1 cellular context compared by ENCODE assay signal in the genomic region with DNA sequence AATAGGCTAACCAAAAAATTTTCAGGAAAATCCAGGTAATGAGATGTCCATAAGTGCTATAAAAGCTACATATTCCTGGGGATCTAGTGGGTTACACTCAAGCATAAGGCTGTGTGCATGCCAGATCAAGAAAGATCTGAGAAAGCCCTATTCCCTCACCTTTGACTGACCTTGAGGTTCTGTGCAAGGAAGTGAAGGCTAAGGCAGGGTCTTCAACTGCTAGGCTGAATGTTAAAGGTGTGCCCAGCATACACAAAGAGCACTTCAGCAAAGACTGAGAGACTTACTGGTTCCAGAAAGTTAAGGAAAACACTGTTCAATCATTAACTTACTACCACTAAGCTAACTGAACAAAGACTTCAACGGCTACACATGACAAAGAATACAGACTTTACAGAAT.
A peak's percentile ranks its signal among the peaks of the same experiment; 100 is the strongest.
TF ChIP-seq lines count a peak whose summit lies in the region.

No MANE protein-coding gene starts in this region.

TF ChIP-seq in HepG2, 621 proteins besides CTCF, POLR2A, EP300 and RAD21:
- TF ChIP-seq SP4 (CRISPR knock-in tag; IDR thresholded peaks at IDR 0.05) = no peak
- TF ChIP-seq TOE1 (CRISPR knock-in tag; IDR thresholded peaks at IDR 0.05) = no peak
- TF ChIP-seq, protein P1, sequence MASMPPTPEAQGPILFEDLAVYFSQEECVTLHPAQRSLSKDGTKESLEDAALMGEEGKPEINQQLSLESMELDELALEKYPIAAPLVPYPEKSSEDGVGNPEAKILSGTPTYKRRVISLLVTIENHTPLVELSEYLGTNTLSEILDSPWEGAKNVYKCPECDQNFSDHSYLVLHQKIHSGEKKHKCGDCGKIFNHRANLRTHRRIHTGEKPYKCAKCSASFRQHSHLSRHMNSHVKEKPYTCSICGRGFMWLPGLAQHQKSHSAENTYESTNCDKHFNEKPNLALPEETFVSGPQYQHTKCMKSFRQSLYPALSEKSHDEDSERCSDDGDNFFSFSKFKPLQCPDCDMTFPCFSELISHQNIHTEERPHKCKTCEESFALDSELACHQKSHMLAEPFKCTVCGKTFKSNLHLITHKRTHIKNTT (CRISPR knock-in tag; IDR thresholded peaks at IDR 0.05) = no peak
- TF ChIP-seq ZNF350 (CRISPR knock-in tag; IDR thresholded peaks at IDR 0.05; ENCODE audit: borderline replicate concordance, low read depth) = no peak
- TF ChIP-seq RARG (CRISPR knock-in tag; IDR thresholded peaks at IDR 0.05; ENCODE audit: low read depth) = no peak
- TF ChIP-seq NR2F2 (IDR thresholded peaks at IDR 0.05; ENCODE audit: borderline replicate concordance, low read depth) = no peak
- no peak for TF ChIP-seq ZNF746 (CRISPR knock-in tag; IDR thresholded peaks at IDR 0.05)
- no peak for TF ChIP-seq SALL1 (CRISPR knock-in tag; IDR thresholded peaks at IDR 0.05)
- TF ChIP-seq, protein P2, sequence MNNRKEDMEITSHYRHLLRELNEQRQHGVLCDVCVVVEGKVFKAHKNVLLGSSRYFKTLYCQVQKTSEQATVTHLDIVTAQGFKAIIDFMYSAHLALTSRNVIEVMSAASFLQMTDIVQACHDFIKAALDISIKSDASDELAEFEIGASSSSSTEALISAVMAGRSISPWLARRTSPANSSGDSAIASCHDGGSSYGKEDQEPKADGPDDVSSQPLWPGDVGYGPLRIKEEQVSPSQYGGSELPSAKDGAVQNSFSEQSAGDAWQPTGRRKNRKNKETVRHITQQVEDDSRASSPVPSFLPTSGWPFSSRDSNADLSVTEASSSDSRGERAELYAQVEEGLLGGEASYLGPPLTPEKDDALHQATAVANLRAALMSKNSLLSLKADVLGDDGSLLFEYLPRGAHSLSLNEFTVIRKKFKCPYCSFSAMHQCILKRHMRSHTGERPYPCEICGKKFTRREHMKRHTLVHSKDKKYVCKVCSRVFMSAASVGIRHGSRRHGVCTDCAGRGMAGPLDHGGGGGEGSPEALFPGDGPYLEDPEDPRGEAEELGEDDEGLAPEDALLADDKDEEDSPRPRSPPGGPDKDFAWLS (CRISPR knock-in tag; IDR thresholded peaks at IDR 0.05; ENCODE audit: borderline replicate concordance) = no peak
- TF ChIP-seq ELF3 (CRISPR knock-in tag; IDR thresholded peaks at IDR 0.05) = no peak
- peak; percentile 13; the same call in 1 of the 2 replicates for TF ChIP-seq RFX5 (IDR thresholded peaks at IDR 0.05; ENCODE audit: low read depth, low read length)
- no peak for TF ChIP-seq ZNF44 (CRISPR knock-in tag; IDR thresholded peaks at IDR 0.05)
- peak; percentile 98 for TF ChIP-seq RBM22 (optimal IDR thresholded peaks at IDR 0.05; ENCODE audit: low read length)
- TF ChIP-seq, protein P3, sequence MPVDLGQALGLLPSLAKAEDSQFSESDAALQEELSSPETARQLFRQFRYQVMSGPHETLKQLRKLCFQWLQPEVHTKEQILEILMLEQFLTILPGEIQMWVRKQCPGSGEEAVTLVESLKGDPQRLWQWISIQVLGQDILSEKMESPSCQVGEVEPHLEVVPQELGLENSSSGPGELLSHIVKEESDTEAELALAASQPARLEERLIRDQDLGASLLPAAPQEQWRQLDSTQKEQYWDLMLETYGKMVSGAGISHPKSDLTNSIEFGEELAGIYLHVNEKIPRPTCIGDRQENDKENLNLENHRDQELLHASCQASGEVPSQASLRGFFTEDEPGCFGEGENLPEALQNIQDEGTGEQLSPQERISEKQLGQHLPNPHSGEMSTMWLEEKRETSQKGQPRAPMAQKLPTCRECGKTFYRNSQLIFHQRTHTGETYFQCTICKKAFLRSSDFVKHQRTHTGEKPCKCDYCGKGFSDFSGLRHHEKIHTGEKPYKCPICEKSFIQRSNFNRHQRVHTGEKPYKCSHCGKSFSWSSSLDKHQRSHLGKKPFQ (CRISPR knock-in tag; IDR thresholded peaks at IDR 0.05; ENCODE audit: insufficient replicate concordance) = no peak
- no peak for TF ChIP-seq SRF (IDR thresholded peaks at IDR 0.05; ENCODE audit: low read depth, low read length)
- TF ChIP-seq MXI1 (IDR thresholded peaks at IDR 0.05; ENCODE audit: borderline replicate concordance, low read depth, low read length) = no peak
- no peak for TF ChIP-seq STAG1 (CRISPR knock-in tag; IDR thresholded peaks at IDR 0.05)
- TF ChIP-seq ZNF326 (CRISPR knock-in tag; IDR thresholded peaks at IDR 0.05; ENCODE audit: borderline replicate concordance) = no peak
- TF ChIP-seq KDM6A (CRISPR knock-in tag; IDR thresholded peaks at IDR 0.05; ENCODE audit: low read depth) = no peak
- TF ChIP-seq, protein P4, sequence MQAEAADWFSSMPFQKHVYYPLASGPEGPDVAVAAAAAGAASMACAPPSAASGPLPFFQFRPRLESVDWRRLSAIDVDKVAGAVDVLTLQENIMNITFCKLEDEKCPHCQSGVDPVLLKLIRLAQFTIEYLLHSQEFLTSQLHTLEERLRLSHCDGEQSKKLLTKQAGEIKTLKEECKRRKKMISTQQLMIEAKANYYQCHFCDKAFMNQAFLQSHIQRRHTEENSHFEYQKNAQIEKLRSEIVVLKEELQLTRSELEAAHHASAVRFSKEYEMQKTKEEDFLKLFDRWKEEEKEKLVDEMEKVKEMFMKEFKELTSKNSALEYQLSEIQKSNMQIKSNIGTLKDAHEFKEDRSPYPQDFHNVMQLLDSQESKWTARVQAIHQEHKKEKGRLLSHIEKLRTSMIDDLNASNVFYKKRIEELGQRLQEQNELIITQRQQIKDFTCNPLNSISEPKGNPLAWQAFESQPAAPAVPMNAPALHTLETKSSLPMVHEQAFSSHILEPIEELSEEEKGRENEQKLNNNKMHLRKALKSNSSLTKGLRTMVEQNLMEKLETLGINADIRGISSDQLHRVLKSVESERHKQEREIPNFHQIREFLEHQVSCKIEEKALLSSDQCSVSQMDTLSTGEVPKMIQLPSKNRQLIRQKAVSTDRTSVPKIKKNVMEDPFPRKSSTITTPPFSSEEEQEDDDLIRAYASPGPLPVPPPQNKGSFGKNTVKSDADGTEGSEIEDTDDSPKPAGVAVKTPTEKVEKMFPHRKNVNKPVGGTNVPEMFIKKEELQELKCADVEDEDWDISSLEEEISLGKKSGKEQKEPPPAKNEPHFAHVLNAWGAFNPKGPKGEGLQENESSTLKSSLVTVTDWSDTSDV (CRISPR knock-in tag; IDR thresholded peaks at IDR 0.05) = no peak
- TF ChIP-seq MZF1 (CRISPR knock-in tag; IDR thresholded peaks at IDR 0.05; ENCODE audit: borderline replicate concordance) = no peak
- TF ChIP-seq ZNF17 (CRISPR knock-in tag; IDR thresholded peaks at IDR 0.05) = no peak
- TF ChIP-seq ELF1 (CRISPR knock-in tag; IDR thresholded peaks at IDR 0.05) = no peak
- no peak for TF ChIP-seq RNF2 (conservative IDR thresholded peaks at IDR 0.05; ENCODE audit: low read depth)
- TF ChIP-seq POLR2AphosphoS5 (IDR thresholded peaks at IDR 0.05; ENCODE audit: low read depth, low read length) = peak; percentile 24; the same call in 1 of the 2 replicates
- TF ChIP-seq, protein P5, sequence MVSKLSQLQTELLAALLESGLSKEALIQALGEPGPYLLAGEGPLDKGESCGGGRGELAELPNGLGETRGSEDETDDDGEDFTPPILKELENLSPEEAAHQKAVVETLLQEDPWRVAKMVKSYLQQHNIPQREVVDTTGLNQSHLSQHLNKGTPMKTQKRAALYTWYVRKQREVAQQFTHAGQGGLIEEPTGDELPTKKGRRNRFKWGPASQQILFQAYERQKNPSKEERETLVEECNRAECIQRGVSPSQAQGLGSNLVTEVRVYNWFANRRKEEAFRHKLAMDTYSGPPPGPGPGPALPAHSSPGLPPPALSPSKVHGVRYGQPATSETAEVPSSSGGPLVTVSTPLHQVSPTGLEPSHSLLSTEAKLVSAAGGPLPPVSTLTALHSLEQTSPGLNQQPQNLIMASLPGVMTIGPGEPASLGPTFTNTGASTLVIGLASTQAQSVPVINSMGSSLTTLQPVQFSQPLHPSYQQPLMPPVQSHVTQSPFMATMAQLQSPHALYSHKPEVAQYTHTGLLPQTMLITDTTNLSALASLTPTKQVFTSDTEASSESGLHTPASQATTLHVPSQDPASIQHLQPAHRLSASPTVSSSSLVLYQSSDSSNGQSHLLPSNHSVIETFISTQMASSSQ (IDR thresholded peaks at IDR 0.05; ENCODE audit: low read depth) = peak; percentile 23; the same call in 1 of the 2 replicates
- TF ChIP-seq, protein P5 (CRISPR knock-in tag; IDR thresholded peaks at IDR 0.05; ENCODE audit: borderline replicate concordance) = no peak
- TF ChIP-seq ZNF550 (CRISPR knock-in tag; IDR thresholded peaks at IDR 0.05; ENCODE audit: borderline replicate concordance) = 0 out of 2 replicates have a peak, but pooled peaks have one; percentile 56
- TF ChIP-seq, protein P6, sequence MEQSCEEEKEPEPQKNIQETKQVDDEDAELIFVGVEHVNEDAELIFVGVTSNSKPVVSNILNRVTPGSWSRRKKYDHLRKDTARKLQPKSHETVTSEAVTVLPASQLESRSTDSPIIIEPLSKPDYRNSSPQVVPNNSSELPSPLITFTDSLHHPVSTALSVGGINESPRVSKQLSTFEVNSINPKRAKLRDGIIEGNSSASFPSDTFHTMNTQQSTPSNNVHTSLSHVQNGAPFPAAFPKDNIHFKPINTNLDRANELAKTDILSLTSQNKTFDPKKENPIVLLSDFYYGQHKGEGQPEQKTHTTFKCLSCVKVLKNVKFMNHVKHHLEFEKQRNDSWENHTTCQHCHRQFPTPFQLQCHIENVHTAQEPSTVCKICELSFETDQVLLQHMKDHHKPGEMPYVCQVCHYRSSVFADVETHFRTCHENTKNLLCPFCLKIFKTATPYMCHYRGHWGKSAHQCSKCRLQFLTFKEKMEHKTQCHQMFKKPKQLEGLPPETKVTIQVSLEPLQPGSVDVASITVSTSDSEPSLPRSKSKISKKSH (CRISPR knock-in tag; IDR thresholded peaks at IDR 0.05; ENCODE audit: borderline replicate concordance) = no peak
